Comparison of ENCODE assay signal across 20 cellular contexts in genomic region chr12:51809193-51809592, GRCh38. TPM values are rescaled to one million over a fixed set of nuclear protein-coding genes. Genes with fewer than 3 reads are reported as not detected.
DNase-seq lines count a peak whose midpoint lies in the region; ATAC-seq and TF ChIP-seq lines count a peak whose summit lies in the region.
"Had no signal": no experiment of that assay in that cellular context is flagged by ENCODE, and none has a peak within 500 bp of the region (broad histone marks: within the 10 kb centered on the region; RNA-seq: fewer than 3 reads in every experiment).

No MANE protein-coding gene starts in this region.

- H3K9ac ChIP-seq in Karpas-422 (ENCODE audit: low read length) (no peak overlapping the region), endodermal cell (ENCODE audit: extremely low read depth, low read length, poor library complexity, severe bottlenecking) (no peak overlapping the region)

- no peak overlapping the region for H3K27ac ChIP-seq in Karpas-422 (ENCODE audit: low read length)
- no peak overlapping the region for H3K27ac ChIP-seq in endodermal cell (ENCODE audit: low read depth, low read length)
- H3K27ac ChIP-seq: C4-2B had no signal

- H3K36me3 Mint-ChIP-seq in WTC11 = no peaks in the 10 kb centered on the region
- H3K36me3 Mint-ChIP-seq in endodermal cell (ENCODE audit: low read depth) = no peaks in the 10 kb centered on the region

- no peak overlapping the region for H3K4me3 Mint-ChIP-seq in WTC11
- H3K4me3 Mint-ChIP-seq in endodermal cell = no peak overlapping the region
- H3K4me3 Mint-ChIP-seq: CD4-positive, alpha-beta T cell; GM23338 had no signal

- no peaks in the 10 kb centered on the region for H3K9me3 ChIP-seq in Karpas-422 (ENCODE audit: low read length)
- no peaks in the 10 kb centered on the region for H3K9me3 ChIP-seq in endodermal cell (ENCODE audit: control insufficient read depth, low read length)
- H3K9me3 ChIP-seq: Caco-2 had no signal

- no peak overlapping the region for H3K4me2 ChIP-seq in Karpas-422 (ENCODE audit: low read depth, low read length, poor library complexity, severe bottlenecking)
- H3K4me2 ChIP-seq: GM23338 had no signal

- no peaks in the 10 kb centered on the region for H4K20me1 ChIP-seq in Karpas-422 (ENCODE audit: insufficient read depth, low read depth, low read length)

- no peaks in the 10 kb centered on the region for H3K79me2 ChIP-seq in Karpas-422 (ENCODE audit: low read length)

- TF ChIP-seq CTCF in WTC11 (IDR thresholded peaks at IDR 0.05) (no peak), endodermal cell (conservative IDR thresholded peaks at IDR 0.05) (peak; percentile 25)

- H3K4me3 ChIP-seq in Karpas-422 (ENCODE audit: low read length) (no peak overlapping the region), endodermal cell (ENCODE audit: low read length) (no peak overlapping the region)
- H3K4me3 ChIP-seq: GM23338 had no signal

- H3K27ac Mint-ChIP-seq in WTC11 (0 out of 2 replicates have a peak overlapping the region, but pooled peaks have one; percentile 37), endodermal cell (no peak overlapping the region)
- H3K27ac Mint-ChIP-seq: CD4-positive, alpha-beta T cell; GM23338 had no signal

- WGBS in endodermal cell (ENCODE audit: insufficient coverage in 1 of 2, insufficient read length in 1 of 2), 2 experiments = 82 to 83% methylated on average over 1 to 3 of the region's 3 CpGs

- H3K4me1 ChIP-seq in Karpas-422 (ENCODE audit: low read length) (peaks cover 7% of the 10 kb centered on the region), endodermal cell (ENCODE audit: control insufficient read depth, insufficient read depth, low read length) (no peaks in the 10 kb centered on the region)
- H3K4me1 ChIP-seq: Caco-2 had no signal

- CTCF ChIA-PET in WTC11 (lab: Charles Lee) = no interaction called here

- POLR2A ChIA-PET in WTC11 (lab: Charles Lee) = no interaction called here

- ATAC-seq in WTC11 = no peak
- ATAC-seq in HG03108 (IDR thresholded peaks at IDR 0.05; ENCODE audit: unreplicated experiment) = no peak
- ATAC-seq: GM23338, HepG2 had no signal

- no peaks in the 10 kb centered on the region for H3K27me3 ChIP-seq in Karpas-422 (ENCODE audit: low read length)
- H3K27me3 ChIP-seq in endodermal cell (ENCODE audit: control insufficient read depth, insufficient read depth, low read length, poor library complexity, severe bottlenecking) = peaks cover 10% of the 10 kb centered on the region

- H3K27me3 Mint-ChIP-seq in WTC11 (ENCODE audit: low read depth) (peaks cover 16% of the 10 kb centered on the region), endodermal cell (ENCODE audit: insufficient read depth) (peaks cover 15% of the 10 kb centered on the region)
- H3K27me3 Mint-ChIP-seq: CD4-positive, alpha-beta T cell had no signal

- no peaks in the 10 kb centered on the region for H3K9me2 ChIP-seq in Karpas-422 (replicated peaks; ENCODE audit: insufficient read depth, low read length)

- peaks cover 4% of the 10 kb centered on the region for H3K4me1 Mint-ChIP-seq in WTC11
- no peaks in the 10 kb centered on the region for H3K4me1 Mint-ChIP-seq in endodermal cell

- DNase-seq in Karpas-422 = peak; percentile 63
- DNase-seq in WTC11 (ENCODE audit: low spot score) = no peak
- no peak for DNase-seq in endodermal cell
- DNase-seq in AG08396 (ENCODE audit: low spot score) = no peak
- no peak for DNase-seq in NCI-H2196 (lab: John Stamatoyannopoulos, UW; ENCODE audit: unreplicated experiment)
- no peak for DNase-seq in cerebellum (ENCODE audit: low spot score)
- DNase-seq: ACHN; AML-193; Caco-2; CD4-positive, alpha-beta T cell; DMS153; DMS79; GDM1; HCEC 1CT; KG1 had no signal

- H2AFZ ChIP-seq in Karpas-422 (ENCODE audit: low read length) = no peak overlapping the region
- H2AFZ ChIP-seq: GM23338 had no signal

- H3K9me3 Mint-ChIP-seq in WTC11 (no peaks in the 10 kb centered on the region), endodermal cell (no peaks in the 10 kb centered on the region)
- H3K9me3 Mint-ChIP-seq: CD4-positive, alpha-beta T cell; GM23338 had no signal

- H3K36me3 ChIP-seq in Karpas-422 (ENCODE audit: insufficient read depth, low read length) = no peaks in the 10 kb centered on the region
- no peaks in the 10 kb centered on the region for H3K36me3 ChIP-seq in endodermal cell (ENCODE audit: control insufficient read depth, insufficient read depth, low read length)

TF ChIP-seq in WTC11, 78 proteins besides CTCF, POLR2A, EP300 and RAD21:
- TF ChIP-seq ZNF396 (CRISPR knock-in tag; IDR thresholded peaks at IDR 0.05; ENCODE audit: borderline replicate concordance) = no peak
- TF ChIP-seq GABPB1 (CRISPR knock-in tag; IDR thresholded peaks at IDR 0.05) = no peak
- TF ChIP-seq GRHL2 (CRISPR knock-in tag; IDR thresholded peaks at IDR 0.05; ENCODE audit: insufficient replicate concordance, severe bottlenecking) = no peak
- TF ChIP-seq ZNF138 (CRISPR knock-in tag; conservative IDR thresholded peaks at IDR 0.05) = no peak
- TF ChIP-seq, protein P1, sequence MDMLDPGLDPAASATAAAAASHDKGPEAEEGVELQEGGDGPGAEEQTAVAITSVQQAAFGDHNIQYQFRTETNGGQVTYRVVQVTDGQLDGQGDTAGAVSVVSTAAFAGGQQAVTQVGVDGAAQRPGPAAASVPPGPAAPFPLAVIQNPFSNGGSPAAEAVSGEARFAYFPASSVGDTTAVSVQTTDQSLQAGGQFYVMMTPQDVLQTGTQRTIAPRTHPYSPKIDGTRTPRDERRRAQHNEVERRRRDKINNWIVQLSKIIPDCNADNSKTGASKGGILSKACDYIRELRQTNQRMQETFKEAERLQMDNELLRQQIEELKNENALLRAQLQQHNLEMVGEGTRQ (CRISPR knock-in tag; IDR thresholded peaks at IDR 0.05) = no peak
- TF ChIP-seq, protein P2, sequence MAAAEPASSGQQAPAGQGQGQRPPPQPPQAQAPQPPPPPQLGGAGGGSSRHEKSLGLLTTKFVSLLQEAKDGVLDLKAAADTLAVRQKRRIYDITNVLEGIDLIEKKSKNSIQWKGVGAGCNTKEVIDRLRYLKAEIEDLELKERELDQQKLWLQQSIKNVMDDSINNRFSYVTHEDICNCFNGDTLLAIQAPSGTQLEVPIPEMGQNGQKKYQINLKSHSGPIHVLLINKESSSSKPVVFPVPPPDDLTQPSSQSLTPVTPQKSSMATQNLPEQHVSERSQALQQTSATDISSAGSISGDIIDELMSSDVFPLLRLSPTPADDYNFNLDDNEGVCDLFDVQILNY (CRISPR knock-in tag; IDR thresholded peaks at IDR 0.05) = no peak
- no peak for TF ChIP-seq IRF2 (CRISPR knock-in tag; IDR thresholded peaks at IDR 0.05; ENCODE audit: borderline replicate concordance, low read depth)
- TF ChIP-seq, protein P3, sequence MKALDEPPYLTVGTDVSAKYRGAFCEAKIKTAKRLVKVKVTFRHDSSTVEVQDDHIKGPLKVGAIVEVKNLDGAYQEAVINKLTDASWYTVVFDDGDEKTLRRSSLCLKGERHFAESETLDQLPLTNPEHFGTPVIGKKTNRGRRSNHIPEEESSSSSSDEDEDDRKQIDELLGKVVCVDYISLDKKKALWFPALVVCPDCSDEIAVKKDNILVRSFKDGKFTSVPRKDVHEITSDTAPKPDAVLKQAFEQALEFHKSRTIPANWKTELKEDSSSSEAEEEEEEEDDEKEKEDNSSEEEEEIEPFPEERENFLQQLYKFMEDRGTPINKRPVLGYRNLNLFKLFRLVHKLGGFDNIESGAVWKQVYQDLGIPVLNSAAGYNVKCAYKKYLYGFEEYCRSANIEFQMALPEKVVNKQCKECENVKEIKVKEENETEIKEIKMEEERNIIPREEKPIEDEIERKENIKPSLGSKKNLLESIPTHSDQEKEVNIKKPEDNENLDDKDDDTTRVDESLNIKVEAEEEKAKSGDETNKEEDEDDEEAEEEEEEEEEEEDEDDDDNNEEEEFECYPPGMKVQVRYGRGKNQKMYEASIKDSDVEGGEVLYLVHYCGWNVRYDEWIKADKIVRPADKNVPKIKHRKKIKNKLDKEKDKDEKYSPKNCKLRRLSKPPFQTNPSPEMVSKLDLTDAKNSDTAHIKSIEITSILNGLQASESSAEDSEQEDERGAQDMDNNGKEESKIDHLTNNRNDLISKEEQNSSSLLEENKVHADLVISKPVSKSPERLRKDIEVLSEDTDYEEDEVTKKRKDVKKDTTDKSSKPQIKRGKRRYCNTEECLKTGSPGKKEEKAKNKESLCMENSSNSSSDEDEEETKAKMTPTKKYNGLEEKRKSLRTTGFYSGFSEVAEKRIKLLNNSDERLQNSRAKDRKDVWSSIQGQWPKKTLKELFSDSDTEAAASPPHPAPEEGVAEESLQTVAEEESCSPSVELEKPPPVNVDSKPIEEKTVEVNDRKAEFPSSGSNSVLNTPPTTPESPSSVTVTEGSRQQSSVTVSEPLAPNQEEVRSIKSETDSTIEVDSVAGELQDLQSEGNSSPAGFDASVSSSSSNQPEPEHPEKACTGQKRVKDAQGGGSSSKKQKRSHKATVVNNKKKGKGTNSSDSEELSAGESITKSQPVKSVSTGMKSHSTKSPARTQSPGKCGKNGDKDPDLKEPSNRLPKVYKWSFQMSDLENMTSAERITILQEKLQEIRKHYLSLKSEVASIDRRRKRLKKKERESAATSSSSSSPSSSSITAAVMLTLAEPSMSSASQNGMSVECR (CRISPR knock-in tag; IDR thresholded peaks at IDR 0.05; ENCODE audit: borderline replicate concordance) = no peak

RNA-seq across cellular contexts. Expression of gene FIGNL2, which starts 39.3 kb away (rescaled TPM):
- total RNA-seq in Karpas-422 (2014; rRNA removed; shearing (Covaris generic); ENCODE audit: low replicate concordance) = not detected in 2 replicates
- total RNA-seq in WTC11 (2021) (9.9 to 10.3 TPM (median 10.0 TPM) in 3 replicates), endodermal cell (10 to 100 TPM; 10.5 to 17.7 TPM), cerebellum (1.3 TPM)
- polyA plus RNA-seq in endodermal cell (2013, experiment 1 of 2) = 24.4 TPM
- polyA plus RNA-seq in endodermal cell (2013, experiment 2 of 2) = 22.8 TPM
- total RNA-seq: Daoy had no signal
